In genomic region chr2:27322301-27322765, GRCh38 we compare ENCODE assay signal across 8 cellular contexts. TPM values are rescaled to one million over a fixed set of nuclear protein-coding genes. Genes with fewer than 3 reads are reported as not detected.
DNase-seq lines count a peak whose midpoint lies in the region; ATAC-seq and TF ChIP-seq lines count a peak whose summit lies in the region.

No MANE protein-coding gene starts in this region.

- H3K36me3 ChIP-seq in DOHH2 (ENCODE audit: control insufficient read depth, low read length) (peaks cover 23% of the 10 kb centered on the region), HUES48 (ENCODE audit: control insufficient read depth, insufficient read depth, low read length) (peaks cover 20% of the 10 kb centered on the region), cardiac muscle cell (peaks cover 7% of the 10 kb centered on the region)

- TF ChIP-seq CTCF in DOHH2 (IDR thresholded peaks at IDR 0.05; ENCODE audit: low read depth, low read length, poor library complexity, severe bottlenecking) (no peak), cardiac muscle cell (IDR thresholded peaks at IDR 0.05; ENCODE audit: low read depth, low read length) (no peak)

- H4K20me1 ChIP-seq in DOHH2 (ENCODE audit: control insufficient read depth, insufficient read depth, low read depth, low read length), result no peaks in the 10 kb centered on the region

- no peak for DNase-seq in activated CD8-positive, alpha-beta memory T cell treated with anti-CD3 and anti-CD28 coated beads, Interleukin-2, amount 10 ng/mL, durations not matched to agents 7 days and 5 days
- DNase-seq in cardiac muscle cell (ENCODE audit: low read depth in 1 of 2, low spot score in 1 of 2) (no peak), sciatic nerve (ENCODE audit: low spot score) (no peak), amniotic stem cell (lab: John Stamatoyannopoulos, UW) (no peak)

- H3K4me3 ChIP-seq in DOHH2 (ENCODE audit: low read length) (peak overlapping the region; percentile 86), HUES48 (ENCODE audit: low read depth, low read length) (peak overlapping the region; percentile 87), cardiac muscle cell (peak overlapping the region; percentile 77)

- peak overlapping the region; percentile 86 for H3K4me2 ChIP-seq in DOHH2 (ENCODE audit: low read length)

- H3K9me3 Mint-ChIP-seq in activated CD8-positive, alpha-beta memory T cell treated with anti-CD3 and anti-CD28 coated beads, Interleukin-2, amount 10 ng/mL, durations not matched to agents 7 days and 5 days (ENCODE audit: low read depth), result no peaks in the 10 kb centered on the region

- H3K9ac ChIP-seq in HUES48 (ENCODE audit: low read depth, low read length), result peak overlapping the region; percentile 92

- H3K9me3 ChIP-seq in DOHH2 (ENCODE audit: control insufficient read depth, insufficient read depth, low read length) (no peaks in the 10 kb centered on the region), HUES48 (ENCODE audit: control insufficient read depth, insufficient read depth, low read length) (no peaks in the 10 kb centered on the region), cardiac muscle cell (ENCODE audit: low read depth) (no peaks in the 10 kb centered on the region)

- no peaks in the 10 kb centered on the region for H3K9me2 ChIP-seq in DOHH2 (replicated peaks; ENCODE audit: control insufficient read depth, low read length)

- peaks cover 14% of the 10 kb centered on the region for H3K36me3 Mint-ChIP-seq in activated CD8-positive, alpha-beta memory T cell treated with anti-CD3 and anti-CD28 coated beads, Interleukin-2, amount 10 ng/mL, durations not matched to agents 7 days and 5 days

- H3K27ac ChIP-seq in DOHH2 (ENCODE audit: low read depth, low read length) (peak overlapping the region; percentile 52), HUES48 (ENCODE audit: low read depth, low read length) (peak overlapping the region; percentile 90), cardiac muscle cell (peak overlapping the region; percentile 99)

- CTCF ChIA-PET in activated CD8-positive, alpha-beta memory T cell treated with anti-CD3 and anti-CD28 coated beads, Interleukin-2, amount 10 ng/mL, durations not matched to agents 7 days and 5 days (lab: Charles Lee), result interaction anchor here (0.5 to 3.0 kb wide), 5 partner anchors 19 to 361 kb away, joined by 3 to 13 read pairs (median 8); partner anchors contain the start of genes EIF2B4 and SNX17

- intact Hi-C loops in sciatic nerve (cut with DNase I), result no loop called here

- peak overlapping the region; percentile 92 for H3K4me3 Mint-ChIP-seq in activated CD8-positive, alpha-beta memory T cell treated with anti-CD3 and anti-CD28 coated beads, Interleukin-2, amount 10 ng/mL, durations not matched to agents 7 days and 5 days

- peaks cover 29% of the 10 kb centered on the region for H3K79me2 ChIP-seq in DOHH2 (ENCODE audit: control insufficient read depth, low read length)

- H3K27me3 ChIP-seq in DOHH2 (ENCODE audit: control insufficient read depth, low read length) (no peaks in the 10 kb centered on the region), HUES48 (ENCODE audit: control insufficient read depth, insufficient read depth, low read length) (no peaks in the 10 kb centered on the region), cardiac muscle cell (no peaks in the 10 kb centered on the region)

- peaks cover 22% of the 10 kb centered on the region for H3K4me1 ChIP-seq in DOHH2 (ENCODE audit: control insufficient read depth, low read length)
- H3K4me1 ChIP-seq in HUES48 (ENCODE audit: control insufficient read depth, insufficient read depth, low read length), result peaks cover 7% of the 10 kb centered on the region; the same call in 1 of the 2 replicates
- peaks cover 8% of the 10 kb centered on the region for H3K4me1 ChIP-seq in cardiac muscle cell (ENCODE audit: low read depth)

- peak; percentile 38 for ATAC-seq in activated CD8-positive, alpha-beta memory T cell treated with anti-CD3 and anti-CD28 coated beads, Interleukin-2, amount 10 ng/mL, durations not matched to agents 7 days and 5 days
- ATAC-seq in sciatic nerve (peak; percentile 32), GM21381 (IDR thresholded peaks at IDR 0.05; ENCODE audit: unreplicated experiment) (no peak), GM21423 (IDR thresholded peaks at IDR 0.05; ENCODE audit: unreplicated experiment) (no peak)

- peaks cover 11% of the 10 kb centered on the region for H3F3A ChIP-seq in DOHH2 (ENCODE audit: control insufficient read depth, insufficient read depth)

- peak overlapping the region; percentile 92 for H3K27ac Mint-ChIP-seq in activated CD8-positive, alpha-beta memory T cell treated with anti-CD3 and anti-CD28 coated beads, Interleukin-2, amount 10 ng/mL, durations not matched to agents 7 days and 5 days

- H3K27me3 Mint-ChIP-seq in activated CD8-positive, alpha-beta memory T cell treated with anti-CD3 and anti-CD28 coated beads, Interleukin-2, amount 10 ng/mL, durations not matched to agents 7 days and 5 days, result no peaks in the 10 kb centered on the region

- peaks cover 19% of the 10 kb centered on the region for H3K4me1 Mint-ChIP-seq in activated CD8-positive, alpha-beta memory T cell treated with anti-CD3 and anti-CD28 coated beads, Interleukin-2, amount 10 ng/mL, durations not matched to agents 7 days and 5 days

RNA-seq across cellular contexts. Expression of gene MPV17, which starts 0.6 kb away (rescaled TPM):
- 10 to 100 TPM; 87.4 to 97.6 TPM for total RNA-seq in activated CD8-positive, alpha-beta memory T cell treated with anti-CD3 and anti-CD28 coated beads, Interleukin-2, amount 10 ng/mL, durations not matched to agents 7 days and 5 days
- total RNA-seq in cardiac muscle cell, result 56.3 and 88.7 TPM in 2 replicates
- 70.8 and 90.5 TPM in 2 replicates for polyA plus RNA-seq in cardiac muscle cell
- total RNA-seq in sciatic nerve, result 53.5 TPM

RNA-seq across cellular contexts. Expression of gene UCN, which starts 14.1 kb away (rescaled TPM):
- 1 to 10 TPM; 1.1 to 2.6 TPM for total RNA-seq in activated CD8-positive, alpha-beta memory T cell treated with anti-CD3 and anti-CD28 coated beads, Interleukin-2, amount 10 ng/mL, durations not matched to agents 7 days and 5 days
- total RNA-seq in cardiac muscle cell (6.6 and 14.8 TPM in 2 replicates), sciatic nerve (2.4 TPM)
- 3.2 and 5.8 TPM in 2 replicates for polyA plus RNA-seq in cardiac muscle cell

RNA-seq across cellular contexts. Expression of gene GTF3C2, which starts 34.2 kb away (rescaled TPM):
- 10 to 100 TPM; 54.6 to 67.6 TPM for total RNA-seq in activated CD8-positive, alpha-beta memory T cell treated with anti-CD3 and anti-CD28 coated beads, Interleukin-2, amount 10 ng/mL, durations not matched to agents 7 days and 5 days
- total RNA-seq in cardiac muscle cell (35.1 and 38.2 TPM in 2 replicates), sciatic nerve (57.1 TPM)
- 47.7 and 56.8 TPM in 2 replicates for polyA plus RNA-seq in cardiac muscle cell

RNA-seq across cellular contexts. Expression of gene TRIM54, which starts 40.1 kb away (rescaled TPM):
- under 1 TPM in 1 of 2 experiments, not detected in 1; 0.28 TPM for total RNA-seq in activated CD8-positive, alpha-beta memory T cell treated with anti-CD3 and anti-CD28 coated beads, Interleukin-2, amount 10 ng/mL, durations not matched to agents 7 days and 5 days
- total RNA-seq in cardiac muscle cell (53.1 and 65.9 TPM in 2 replicates), sciatic nerve (0.31 TPM)
- polyA plus RNA-seq in cardiac muscle cell, result 41.6 and 46.7 TPM in 2 replicates

RNA-seq across cellular contexts. Expression of gene DNAJC5G, which starts 47.1 kb away (rescaled TPM):
- not detected for total RNA-seq in activated CD8-positive, alpha-beta memory T cell treated with anti-CD3 and anti-CD28 coated beads, Interleukin-2, amount 10 ng/mL, durations not matched to agents 7 days and 5 days
- total RNA-seq in cardiac muscle cell, result 3.6 and 14.1 TPM in 2 replicates
- polyA plus RNA-seq in cardiac muscle cell, result 4.4 and 7.5 TPM in 2 replicates
- not detected for total RNA-seq in sciatic nerve

Comparison
In these comparisons a context has a peak if more than half of its experiments do, and no peak if none do; other contexts are left out.
1. ATAC-seq: peak in activated CD8-positive, alpha-beta memory T cell treated with anti-CD3 and anti-CD28 coated beads, Interleukin-2, amount 10 ng/mL, durations not matched to agents 7 days and 5 days (single experiment) and sciatic nerve (single experiment); none in GM21381 (single experiment) and GM21423 (single experiment).
2. Peak in every context shown above with its lines, with median percentiles within 50 percentile points of each other: H3K27ac ChIP-seq and H3K4me3 ChIP-seq.